1 cellular context compared by ENCODE assay signal in genomic region chr3:147392083-147392916, GRCh38.
TF ChIP-seq lines count a peak whose summit lies in the region.

No MANE protein-coding gene starts in this region.

TF ChIP-seq in SK-N-SH, 30 proteins besides CTCF, POLR2A, EP300 and RAD21 (continued from another document):
- no peak for TF ChIP-seq ZBTB33 (IDR thresholded peaks at IDR 0.05; ENCODE audit: borderline replicate concordance, low read depth)
- no peak for TF ChIP-seq IRF3 (IDR thresholded peaks at IDR 0.05; ENCODE audit: low read depth, low read length)
- no peak for TF ChIP-seq TCF12 (IDR thresholded peaks at IDR 0.05)
- TF ChIP-seq TEAD4 (IDR thresholded peaks at IDR 0.05; ENCODE audit: borderline replicate concordance, insufficient read depth), result no peak
- TF ChIP-seq FOXM1 (IDR thresholded peaks at IDR 0.05; ENCODE audit: low read depth), result no peak
- TF ChIP-seq JUND (IDR thresholded peaks at IDR 0.05), result no peak
- TF ChIP-seq CHD2 (IDR thresholded peaks at IDR 0.05; ENCODE audit: low read length, partially characterized antibody), result no peak
- TF ChIP-seq RXRA (IDR thresholded peaks at IDR 0.05; ENCODE audit: borderline replicate concordance, low read depth), result no peak
- no peak for TF ChIP-seq PBX3 (IDR thresholded peaks at IDR 0.05)
- TF ChIP-seq MEF2A (IDR thresholded peaks at IDR 0.05; ENCODE audit: borderline replicate concordance, low read depth), result no peak
- peak; percentile 78; the same call in 1 of the 2 replicates for TF ChIP-seq YY1 (IDR thresholded peaks at IDR 0.05; ENCODE audit: low read depth)
- TF ChIP-seq ELF1 (IDR thresholded peaks at IDR 0.05), result peak; percentile 84
- no peak for TF ChIP-seq RFX5 (IDR thresholded peaks at IDR 0.05; ENCODE audit: low read length)
- TF ChIP-seq POLR2AphosphoS5 (IDR thresholded peaks at IDR 0.05; ENCODE audit: low read depth, low read length), result peak; percentile 44; the same call in 1 of the 2 replicates
